In genomic region chr1:178594133-178594532, GRCh38 we compare ENCODE assay signal across 1 cellular context.
TF ChIP-seq lines count a peak whose summit lies in the region.

No MANE protein-coding gene starts in this region.

TF ChIP-seq in GM23338, 12 proteins besides CTCF, POLR2A, EP300 and RAD21 (continued from another document):
- TF ChIP-seq ZNF462 (CRISPR knock-in tag; IDR thresholded peaks at IDR 0.05) (no peak), JUNB (IDR thresholded peaks at IDR 0.05; ENCODE audit: unreplicated experiment) (no peak), CREB1 (CRISPR knock-in tag; IDR thresholded peaks at IDR 0.05; ENCODE audit: low read depth) (no peak), NANOG (IDR thresholded peaks at IDR 0.05; ENCODE audit: borderline replicate concordance) (no peak), ETS1 (IDR thresholded peaks at IDR 0.05) (no peak)
